In genomic region chr11:707817-708420, GRCh38 we compare ENCODE assay signal across 13 cellular contexts. TPM values are rescaled to one million over a fixed set of nuclear protein-coding genes. Genes with fewer than 3 reads are reported as not detected.
A peak's percentile ranks its signal among the peaks of the same experiment; 100 is the strongest.
DNase-seq lines count a peak whose midpoint lies in the region; ATAC-seq and TF ChIP-seq lines count a peak whose summit lies in the region.
"Had no signal": no experiment of that assay in that cellular context is flagged by ENCODE, and none has a peak within 500 bp of the region (broad histone marks: within the 10 kb centered on the region; RNA-seq: fewer than 3 reads in every experiment).

No MANE protein-coding gene starts in this region.

- TF ChIP-seq CTCF in breast epithelium (IDR thresholded peaks at IDR 0.05) (no peak), lung (IDR thresholded peaks at IDR 0.05; ENCODE audit: control extremely low read depth, extremely low read depth) (no peak), thyroid gland (IDR thresholded peaks at IDR 0.05) (no peak)

- DNase-seq in HK-2 (ENCODE audit: unreplicated experiment) (peak; percentile 80), breast epithelium (ENCODE audit: low spot score in 2 of 2) (no peak), lung (ENCODE audit: low spot score) (peak; percentile 79), thyroid gland (peak; percentile 93 to 94), left lobe of liver (ENCODE audit: low spot score) (no peak), dedifferentiated amniotic fluid mesenchymal stem cell (ENCODE audit: extremely low spot score) (no peak)
- DNase-seq in effector memory CD4-positive, alpha-beta T cell, result no peak
- DNase-seq: activated T-cell treated with anti-CD3 and anti-CD28 coated beads, Interleukin-2, amount 50 U/mL, for 24 hours; GDM1; heart right ventricle; NCI-H526 treated with DMSO at 0.1 percent for 48 hours; occipital lobe had no signal

- peaks cover 5 to 18% of the 10 kb centered on the region in 2 donors for H3K4me1 ChIP-seq in breast epithelium
- H3K4me1 ChIP-seq in lung (ENCODE audit: control insufficient read depth in 2 of 2, insufficient read depth in 2 of 2, low read length in 2 of 2), result peaks cover 0 to 23% of the 10 kb centered on the region in 2 donors
- H3K4me1 ChIP-seq in thyroid gland, result peaks cover 32 to 70% of the 10 kb centered on the region in 2 donors
- peaks cover 15% of the 10 kb centered on the region for H3K4me1 ChIP-seq in effector memory CD4-positive, alpha-beta T cell (ENCODE audit: control insufficient read depth, insufficient read depth, low read length, poor library complexity, severe bottlenecking)

- WGBS in lung, 2 donors, result 65 to 82% methylated on average over 16 of the region's 16 CpGs
- WGBS in thyroid gland, 2 donors, result 43 to 48% methylated on average over 7 to 13 of the region's 16 CpGs

- H3K27me3 ChIP-seq in breast epithelium, result no peaks in the 10 kb centered on the region
- no peaks in the 10 kb centered on the region for H3K27me3 ChIP-seq in lung (ENCODE audit: control insufficient read depth, insufficient read depth)
- H3K27me3 ChIP-seq in thyroid gland, result no peaks in the 10 kb centered on the region
- H3K27me3 ChIP-seq in effector memory CD4-positive, alpha-beta T cell (replicated peaks; ENCODE audit: control insufficient read depth, insufficient read depth, low read length, poor library complexity, severe bottlenecking), result peaks cover 16% of the 10 kb centered on the region

- H3K27ac ChIP-seq in breast epithelium, result peak overlapping the region; percentile 93 to 96
- peak overlapping the region in 1 of 2 donors; percentile 80 for H3K27ac ChIP-seq in lung (ENCODE audit: low read depth in 1 of 2, low read length in 1 of 2)
- H3K27ac ChIP-seq in thyroid gland, result peak overlapping the region; percentile 91 to 99 (median 97)
- no peak overlapping the region for H3K27ac ChIP-seq in effector memory CD4-positive, alpha-beta T cell (ENCODE audit: insufficient read depth, low read length, poor library complexity, severe bottlenecking)

- intact Hi-C loops in breast epithelium (cut with DNase I; ENCODE audit: low total_unique reads) (no loop called here), thyroid gland (cut with DNase I) (no loop called here)

- H3K36me3 ChIP-seq in breast epithelium (no peaks in the 10 kb centered on the region), lung (ENCODE audit: control insufficient read depth in 2 of 2, insufficient read depth in 2 of 2, low read length in 2 of 2) (peaks cover 0 to 5% of the 10 kb centered on the region in 2 donors), thyroid gland (no peaks in the 10 kb centered on the region)
- no peaks in the 10 kb centered on the region for H3K36me3 ChIP-seq in effector memory CD4-positive, alpha-beta T cell (ENCODE audit: control insufficient read depth, insufficient read depth, low read length)

- H3K4me3 ChIP-seq in breast epithelium (peak overlapping the region in 2 of 3 donors; percentile 72 to 95), lung (no peak overlapping the region), thyroid gland (replicated peaks in 1 of 3) (no peak overlapping the region)
- no peak overlapping the region for H3K4me3 ChIP-seq in effector memory CD4-positive, alpha-beta T cell (ENCODE audit: insufficient read depth, low read depth, low read length, poor library complexity, severe bottlenecking)

- no peak for TF ChIP-seq POLR2A in breast epithelium (IDR thresholded peaks at IDR 0.05)
- peak in 1 of 2 donors; percentile 56 for TF ChIP-seq POLR2A in thyroid gland (IDR thresholded peaks at IDR 0.05)

- H3K9me3 ChIP-seq in breast epithelium (no peaks in the 10 kb centered on the region), lung (ENCODE audit: control insufficient read depth in 2 of 2, insufficient read depth in 1 of 2, low read length in 1 of 2) (no peaks in the 10 kb centered on the region), thyroid gland (no peaks in the 10 kb centered on the region)
- no peaks in the 10 kb centered on the region for H3K9me3 ChIP-seq in effector memory CD4-positive, alpha-beta T cell (ENCODE audit: control insufficient read depth, low read length)
- H3K9me3 ChIP-seq: heart right ventricle had no signal

- peak; percentile 16 for ATAC-seq in lung (ENCODE audit: insufficient read depth, low FRiP score)
- no peak for ATAC-seq in left lobe of liver
- ATAC-seq in GM21390 (IDR thresholded peaks at IDR 0.05; ENCODE audit: unreplicated experiment), result no peak

RNA-seq across cellular contexts. Expression of gene EPS8L2, which starts 1.9 kb away (rescaled TPM):
- 100 to 1,000 TPM in 2 of 3 donors, 1 to 10 TPM in 1; 6.1 to 151 (median 115) TPM for total RNA-seq in breast epithelium
- 100 to 1,000 TPM in 1 of 2 donors, 10 to 100 TPM in 1; 92.4 to 166 TPM for total RNA-seq in lung
- polyA plus RNA-seq in lung, result 100 to 1,000 TPM in 1 of 2 donors, 10 to 100 TPM in 1; 35.6 to 114 TPM
- total RNA-seq in thyroid gland, result 100 to 1,000 TPM; 185 to 259 (median 195) TPM
- 190 TPM for total RNA-seq in left lobe of liver

RNA-seq across cellular contexts. Expression of gene TMEM80, which starts 12.3 kb away (rescaled TPM):
- total RNA-seq in breast epithelium, result 10 to 100 TPM; 25.9 to 51.8 (median 29.1) TPM
- 10 to 100 TPM; 10.3 to 23.2 TPM for total RNA-seq in lung
- polyA plus RNA-seq in lung, result 10 to 100 TPM; 13.8 to 28.1 TPM
- 100 to 1,000 TPM in 1 of 4 donors, 10 to 100 TPM in 3; 57.3 to 103 (median 67.7) TPM for total RNA-seq in thyroid gland
- 16.8 TPM for total RNA-seq in left lobe of liver

RNA-seq across cellular contexts. Expression of gene DEAF1, which starts 12.9 kb away (rescaled TPM):
- 10 to 100 TPM; 25.3 to 42.6 (median 39.8) TPM for total RNA-seq in breast epithelium
- 10 to 100 TPM; 18.5 to 33.1 TPM for total RNA-seq in lung
- 10 to 100 TPM; 20.0 to 24.7 TPM for polyA plus RNA-seq in lung
- total RNA-seq in thyroid gland, result 100 to 1,000 TPM in 1 of 4 donors, 10 to 100 TPM in 3; 61.8 to 103 (median 87.6) TPM
- 14.8 TPM for total RNA-seq in left lobe of liver

RNA-seq across cellular contexts. Expression of gene TALDO1, which starts 39.3 kb away (rescaled TPM):
- total RNA-seq in breast epithelium, result 100 to 1,000 TPM; 137 to 239 (median 141) TPM
- total RNA-seq in lung, result 100 to 1,000 TPM; 128 to 292 TPM
- polyA plus RNA-seq in lung, result 100 to 1,000 TPM; 186 to 311 TPM
- 100 to 1,000 TPM; 300 to 965 (median 558) TPM for total RNA-seq in thyroid gland
- 147 TPM for total RNA-seq in left lobe of liver

Comparison
In these comparisons a context has a peak if more than half of its experiments do, and no peak if none do; other contexts are left out.
1. DNase-seq: peak in HK-2 (single experiment), lung (single experiment) and thyroid gland (2 of 2); none in breast epithelium (0 of 2), left lobe of liver (single experiment), dedifferentiated amniotic fluid mesenchymal stem cell (single experiment) and effector memory CD4-positive, alpha-beta T cell (0 of 3).
2. H3K4me3 ChIP-seq: peak in breast epithelium (2 of 3); none in lung (single experiment), thyroid gland (0 of 3) and effector memory CD4-positive, alpha-beta T cell (single experiment).